21 cellular contexts compared by ENCODE assay signal in genomic region chr2:172107690-172108586, GRCh38. TPM values are rescaled to one million over a fixed set of nuclear protein-coding genes. Genes with fewer than 3 reads are reported as not detected.
DNase-seq lines count a peak whose midpoint lies in the region; ATAC-seq lines count a peak whose summit lies in the region.
"Had no signal": no experiment of that assay in that cellular context is flagged by ENCODE, and none has a peak within 500 bp of the region (broad histone marks: within the 10 kb centered on the region; RNA-seq: fewer than 3 reads in every experiment).

No MANE protein-coding gene starts in this region.

- no peaks in the 10 kb centered on the region for H3K36me3 Mint-ChIP-seq in activated T-cell treated with anti-CD3 and anti-CD28 coated beads, Interleukin-2, amount 50 U/mL, for 4 hours (ENCODE audit: insufficient read depth)

- no peak for ATAC-seq in activated T-cell treated with anti-CD3 and anti-CD28 coated beads, Interleukin-2, amount 50 U/mL, for 4 hours
- no peak for ATAC-seq in GM19455 (IDR thresholded peaks at IDR 0.05; ENCODE audit: unreplicated experiment)
- ATAC-seq in GM19463 (IDR thresholded peaks at IDR 0.05; ENCODE audit: unreplicated experiment), result no peak
- ATAC-seq: K562 had no signal

- peaks cover 5% of the 10 kb centered on the region for H3K9me3 Mint-ChIP-seq in activated T-cell treated with anti-CD3 and anti-CD28 coated beads, Interleukin-2, amount 50 U/mL, for 4 hours

- H3K4me3 Mint-ChIP-seq in activated T-cell treated with anti-CD3 and anti-CD28 coated beads, Interleukin-2, amount 50 U/mL, for 4 hours, result no peak overlapping the region

- H3K9ac ChIP-seq in skeletal muscle satellite cell (ENCODE audit: low read depth, low read length), result no peak overlapping the region

- H3K9me3 ChIP-seq in skeletal muscle satellite cell (replicated peaks; ENCODE audit: low read length), result no peaks in the 10 kb centered on the region
- H3K9me3 ChIP-seq: ascending aorta, sigmoid colon had no signal

- H3K36me3 ChIP-seq in H7 (replicated peaks; ENCODE audit: control insufficient read depth, insufficient read depth, low read length) (no peaks in the 10 kb centered on the region), skeletal muscle satellite cell (ENCODE audit: insufficient read depth, low read length) (no peaks in the 10 kb centered on the region)
- H3K36me3 ChIP-seq: ascending aorta, sigmoid colon had no signal

- H3K4me2 ChIP-seq in skeletal muscle satellite cell (ENCODE audit: low read length), result peak overlapping the region; percentile 45

- H3K4me1 ChIP-seq in skeletal muscle satellite cell (ENCODE audit: control insufficient read depth, insufficient read depth, low read length), result peaks cover 28% of the 10 kb centered on the region

- peaks cover 71% of the 10 kb centered on the region for H3K27me3 Mint-ChIP-seq in activated T-cell treated with anti-CD3 and anti-CD28 coated beads, Interleukin-2, amount 50 U/mL, for 4 hours (ENCODE audit: low read depth)

- H3K27me3 ChIP-seq in H7 (ENCODE audit: control insufficient read depth, insufficient read depth, low read length) (peaks cover 76% of the 10 kb centered on the region), skeletal muscle satellite cell (ENCODE audit: control insufficient read depth, insufficient read depth, low read length) (no peaks in the 10 kb centered on the region)

- H3K4me3 ChIP-seq in H7 (ENCODE audit: insufficient read depth, low read depth, low read length) (no peak overlapping the region), skeletal muscle satellite cell (ENCODE audit: low read length) (no peak overlapping the region)
- H3K4me3 ChIP-seq: ascending aorta, K562, sigmoid colon had no signal

- H3K4me1 Mint-ChIP-seq in activated T-cell treated with anti-CD3 and anti-CD28 coated beads, Interleukin-2, amount 50 U/mL, for 4 hours (ENCODE audit: low read depth), result peaks cover 32% of the 10 kb centered on the region

- DNase-seq in activated T-cell treated with anti-CD3 and anti-CD28 coated beads, Interleukin-2, amount 50 U/mL, for 1 hour, result peak; percentile 25
- no peak for DNase-seq in activated T-cell treated with anti-CD3 and anti-CD28 coated beads, Interleukin-2, amount 50 U/mL, for 4 hours
- DNase-seq in H7, result peak; percentile 79
- peak; percentile 1 for DNase-seq in germinal center (ENCODE audit: low spot score)
- DNase-seq in stimulated activated naive CD4-positive, alpha-beta T cell treated with Interleukin-2 at 50 U/mL for 16 hours (lab: John Stamatoyannopoulos, UW), result no peak
- DNase-seq: activated CD4-positive, CD25-positive, alpha-beta regulatory T cell; COR-L47; mammary epithelial cell; NCI-H1048; occipital lobe; sigmoid colon; stimulated activated CD4-positive, alpha-beta T cell treated with anti-CD3 and anti-CD28 coated beads, Interleukin-4, amount 100 ng/mL, for 24 hours; T-helper 1 cell; trophoblast cell had no signal

RNA-seq across cellular contexts. Expression of gene DLX2, which starts 5.2 kb away (rescaled TPM):
- not detected for total RNA-seq in activated T-cell treated with anti-CD3 and anti-CD28 coated beads, Interleukin-2, amount 50 U/mL, for 4 hours
- total RNA-seq in H7 (2014; rRNA removed; shearing (Covaris generic)), result not detected in 2 replicates
- total RNA-seq in skeletal muscle satellite cell (2012; rRNA removed), result 1.1 and 1.8 TPM in 2 replicates
- total RNA-seq: ascending aorta had no signal

RNA-seq across cellular contexts. Expression of gene DLX1, which starts 22.6 kb away (rescaled TPM):
- not detected for total RNA-seq in activated T-cell treated with anti-CD3 and anti-CD28 coated beads, Interleukin-2, amount 50 U/mL, for 4 hours
- 0.26 TPM in 1 of 2 replicates, not detected in the other for total RNA-seq in H7 (2014; rRNA removed; shearing (Covaris generic))
- total RNA-seq in skeletal muscle satellite cell (2012; rRNA removed), result 1.3 and 3.5 TPM in 2 replicates
- total RNA-seq: ascending aorta, epithelial cell of proximal tubule, glomerular endothelial cell had no signal

Comparison
In these comparisons a context has a peak if more than half of its experiments do, and no peak if none do; other contexts are left out.
1. DNase-seq: peak in activated T-cell treated with anti-CD3 and anti-CD28 coated beads, Interleukin-2, amount 50 U/mL, for 1 hour (single experiment), H7 (single experiment) and germinal center (single experiment); none in activated T-cell treated with anti-CD3 and anti-CD28 coated beads, Interleukin-2, amount 50 U/mL, for 4 hours (single experiment) and stimulated activated naive CD4-positive, alpha-beta T cell treated with Interleukin-2 at 50 U/mL for 16 hours (single experiment).